8 cellular contexts compared by ENCODE assay signal in genomic region chr22:36017661-36018091, GRCh38. TPM values are rescaled to one million over a fixed set of nuclear protein-coding genes. Genes with fewer than 3 reads are reported as not detected.
DNase-seq lines count a peak whose midpoint lies in the region; ATAC-seq and TF ChIP-seq lines count a peak whose summit lies in the region.

No MANE protein-coding gene starts in this region.

- no peaks in the 10 kb centered on the region for H3K9me3 Mint-ChIP-seq in WTC11

- H3K27ac Mint-ChIP-seq in WTC11 = peak overlapping the region; percentile 70

- DNase-seq in DMS 273 (lab: John Stamatoyannopoulos, UW; ENCODE audit: unreplicated experiment) (peak; percentile 45), DMS 273 treated with DMSO at 0.1 percent for 48 hours (lab: John Stamatoyannopoulos, UW) (no peak), NCI-H2171 treated with DMSO at 0.1 percent for 48 hours (lab: John Stamatoyannopoulos, UW) (peak; percentile 93), WTC11 (ENCODE audit: low spot score) (no peak), renal cortical epithelial cell (ENCODE audit: low read depth) (peak; percentile 59), T-helper 2 cell (no peak), SIG-M5 treated with dmso at 0.1 percent for 504 hours (lab: John Stamatoyannopoulos, UW; ENCODE audit: unreplicated experiment) (no peak)

- no peak overlapping the region for H3K4me3 Mint-ChIP-seq in WTC11

- peaks cover 12% of the 10 kb centered on the region for H3K36me3 Mint-ChIP-seq in WTC11

- peaks cover 66% of the 10 kb centered on the region for H3K4me1 Mint-ChIP-seq in WTC11

- TF ChIP-seq CTCF in WTC11 (IDR thresholded peaks at IDR 0.05) = no peak

- no peaks in the 10 kb centered on the region for H3K27me3 Mint-ChIP-seq in WTC11 (ENCODE audit: low read depth)

- POLR2A ChIA-PET in WTC11 (lab: Charles Lee) = interaction anchor here (1.3 kb wide), 1 partner anchor 48 kb away, joined by 3 read pairs; no protein-coding TSS in a partner anchor

- CTCF ChIA-PET in WTC11 (lab: Charles Lee) = interaction anchor here (0.7 to 1.7 kb wide), 2 partner anchors 48 to 49 kb away, joined by 3 to 6 read pairs; no protein-coding TSS in a partner anchor

- ATAC-seq in WTC11 (no peak), GM21529 (IDR thresholded peaks at IDR 0.05; ENCODE audit: unreplicated experiment) (no peak)

TF ChIP-seq in WTC11, 78 proteins besides CTCF, POLR2A, EP300 and RAD21:
- no peak for TF ChIP-seq USF1 (CRISPR knock-in tag; IDR thresholded peaks at IDR 0.05)
- no peak for TF ChIP-seq MYBL2 (CRISPR knock-in tag; IDR thresholded peaks at IDR 0.05)
- no peak for TF ChIP-seq PRDM15 (CRISPR knock-in tag; IDR thresholded peaks at IDR 0.05)
- TF ChIP-seq ZNF416 (CRISPR knock-in tag; IDR thresholded peaks at IDR 0.05) = no peak
- no peak for TF ChIP-seq MLX (CRISPR knock-in tag; IDR thresholded peaks at IDR 0.05)
- TF ChIP-seq E2F4 (CRISPR knock-in tag; IDR thresholded peaks at IDR 0.05; ENCODE audit: borderline replicate concordance, low read depth) = no peak
- TF ChIP-seq ZNF219 (CRISPR knock-in tag; IDR thresholded peaks at IDR 0.05; ENCODE audit: borderline replicate concordance) = no peak
- TF ChIP-seq NR2C2 (CRISPR knock-in tag; IDR thresholded peaks at IDR 0.05) = no peak

RNA-seq across cellular contexts. Expression of gene RBFOX2, which starts 10.9 kb away (rescaled TPM):
- total RNA-seq in WTC11 (2021) = 102 to 107 TPM (median 103 TPM) in 3 replicates
- 72.8 and 125 TPM in 2 replicates for total RNA-seq in renal cortical epithelial cell

Comparison
In these comparisons a context has a peak if more than half of its experiments do, and no peak if none do; other contexts are left out.
1. DNase-seq: peak in DMS 273 (single experiment), NCI-H2171 treated with DMSO at 0.1 percent for 48 hours (single experiment) and renal cortical epithelial cell (single experiment); none in DMS 273 treated with DMSO at 0.1 percent for 48 hours (single experiment), WTC11 (single experiment), T-helper 2 cell (0 of 5) and SIG-M5 treated with dmso at 0.1 percent for 504 hours (single experiment).